8 cellular contexts compared by ENCODE assay signal in the genomic region with DNA sequence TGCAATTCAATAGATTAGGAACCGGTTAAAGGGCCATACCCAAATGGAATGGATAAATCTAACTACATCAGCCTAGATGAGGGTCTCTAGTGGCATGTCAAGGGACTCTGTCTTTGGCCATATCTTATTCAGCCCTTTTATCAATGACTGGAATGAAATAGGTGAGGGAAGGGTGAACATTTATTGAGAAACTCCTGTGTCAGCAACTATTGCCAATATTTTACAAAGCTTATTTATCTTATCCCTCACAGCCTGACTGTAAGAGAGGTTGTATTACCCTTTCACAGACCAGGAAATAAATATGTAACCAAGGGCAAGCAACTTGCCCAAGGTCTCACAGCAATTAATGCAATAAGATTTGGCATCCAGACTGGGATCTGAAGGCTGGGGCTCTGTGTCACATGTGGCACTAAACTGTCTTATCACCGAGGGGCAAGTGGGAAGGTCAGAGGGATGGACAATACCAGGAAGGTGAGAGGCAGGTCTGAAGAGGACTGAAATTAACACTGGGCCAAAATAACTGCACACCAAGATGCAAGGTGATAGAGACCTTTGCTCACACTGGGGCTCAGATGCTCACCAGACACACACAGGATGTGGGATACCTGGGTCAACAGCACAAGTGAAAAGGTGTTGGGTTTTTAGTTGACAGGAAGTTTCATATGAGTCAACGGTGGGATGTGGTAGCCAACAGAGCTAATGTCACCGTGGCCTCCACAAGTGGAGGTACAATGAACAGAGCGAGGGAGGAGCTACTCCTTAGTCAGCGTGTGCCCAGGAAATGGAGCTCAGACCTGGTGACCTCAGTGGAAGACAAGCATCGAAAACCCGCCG.
DNase-seq lines count a peak whose midpoint lies in the region; ATAC-seq lines count a peak whose summit lies in the region.

No MANE protein-coding gene starts in this region.

- DNase-seq in GM19240 (ENCODE audit: insufficient read length, low spot score) (peak; percentile 58), occipital lobe (lab: John Stamatoyannopoulos, UW) (no peak), midbrain (lab: John Stamatoyannopoulos, UW) (no peak), iPS-NIHi11 (ENCODE audit: low spot score) (no peak), ecto neural progenitor cell (ENCODE audit: low spot score) (no peak)
- DNase-seq in activated CD8-positive, alpha-beta memory T cell treated with anti-CD3 and anti-CD28 coated beads for 48 hours (ENCODE audit: low read depth in 2 of 3, low spot score in 2 of 3) = peak in 2 of 3 experiments; percentile 29 to 49
- peak; percentile 25 for DNase-seq in stimulated activated CD4-positive, alpha-beta T cell treated with anti-CD3 and anti-CD28 coated beads, Interleukin-12 subunit alpha, Interleukin-12 subunit beta, amount 100 ng/mL, for 4 hours

- peak; percentile 83 for ATAC-seq in HG03196 (IDR thresholded peaks at IDR 0.05; ENCODE audit: unreplicated experiment)

Comparison
In these comparisons a context has a peak if more than half of its experiments do, and no peak if none do; other contexts are left out.
1. DNase-seq: peak in GM19240 (single experiment), activated CD8-positive, alpha-beta memory T cell treated with anti-CD3 and anti-CD28 coated beads for 48 hours (2 of 3) and stimulated activated CD4-positive, alpha-beta T cell treated with anti-CD3 and anti-CD28 coated beads, Interleukin-12 subunit alpha, Interleukin-12 subunit beta, amount 100 ng/mL, for 4 hours (single experiment); none in occipital lobe (single experiment), midbrain (single experiment), iPS-NIHi11 (single experiment) and ecto neural progenitor cell (single experiment).